Comparison of ENCODE assay signal across 1 cellular context in genomic region chr17:30379303-30380105, GRCh38.
TF ChIP-seq lines count a peak whose summit lies in the region.

No MANE protein-coding gene starts in this region.

TF ChIP-seq in K562, 482 proteins besides CTCF, POLR2A, EP300 and RAD21 (continued from another document and continues in another):
- no peak for TF ChIP-seq ZBTB40 (IDR thresholded peaks at IDR 0.05)
- TF ChIP-seq ZBTB40 (CRISPR knock-in tag; IDR thresholded peaks at IDR 0.05) = no peak
- TF ChIP-seq SREBF2 (CRISPR knock-in tag; IDR thresholded peaks at IDR 0.05) = no peak
- no peak for TF ChIP-seq ATF7 (IDR thresholded peaks at IDR 0.05)
- no peak for TF ChIP-seq SMAD4 (CRISPR knock-in tag; conservative IDR thresholded peaks at IDR 0.05)
- no peak for TF ChIP-seq KLF10 (CRISPR knock-in tag; IDR thresholded peaks at IDR 0.05)
- TF ChIP-seq SIN3B (IDR thresholded peaks at IDR 0.05; ENCODE audit: low read depth) = no peak
- no peak for TF ChIP-seq NRF1 (conservative IDR thresholded peaks at IDR 0.05 in 1 of 2, IDR thresholded peaks at IDR 0.05 in 1 of 2)
- no peak for TF ChIP-seq ESRRA (IDR thresholded peaks at IDR 0.05; ENCODE audit: borderline replicate concordance, low read depth)
- TF ChIP-seq NONO (IDR thresholded peaks at IDR 0.05; ENCODE audit: low read depth in 2 of 2, low read length in 1 of 2) = no peak
- TF ChIP-seq NR0B1 (IDR thresholded peaks at IDR 0.05; ENCODE audit: partially characterized antibody) = no peak
- 0 out of 2 replicates have a peak, but pooled peaks have one; percentile 32 for TF ChIP-seq BRD4 (IDR thresholded peaks at IDR 0.05)
- TF ChIP-seq, protein P1, sequence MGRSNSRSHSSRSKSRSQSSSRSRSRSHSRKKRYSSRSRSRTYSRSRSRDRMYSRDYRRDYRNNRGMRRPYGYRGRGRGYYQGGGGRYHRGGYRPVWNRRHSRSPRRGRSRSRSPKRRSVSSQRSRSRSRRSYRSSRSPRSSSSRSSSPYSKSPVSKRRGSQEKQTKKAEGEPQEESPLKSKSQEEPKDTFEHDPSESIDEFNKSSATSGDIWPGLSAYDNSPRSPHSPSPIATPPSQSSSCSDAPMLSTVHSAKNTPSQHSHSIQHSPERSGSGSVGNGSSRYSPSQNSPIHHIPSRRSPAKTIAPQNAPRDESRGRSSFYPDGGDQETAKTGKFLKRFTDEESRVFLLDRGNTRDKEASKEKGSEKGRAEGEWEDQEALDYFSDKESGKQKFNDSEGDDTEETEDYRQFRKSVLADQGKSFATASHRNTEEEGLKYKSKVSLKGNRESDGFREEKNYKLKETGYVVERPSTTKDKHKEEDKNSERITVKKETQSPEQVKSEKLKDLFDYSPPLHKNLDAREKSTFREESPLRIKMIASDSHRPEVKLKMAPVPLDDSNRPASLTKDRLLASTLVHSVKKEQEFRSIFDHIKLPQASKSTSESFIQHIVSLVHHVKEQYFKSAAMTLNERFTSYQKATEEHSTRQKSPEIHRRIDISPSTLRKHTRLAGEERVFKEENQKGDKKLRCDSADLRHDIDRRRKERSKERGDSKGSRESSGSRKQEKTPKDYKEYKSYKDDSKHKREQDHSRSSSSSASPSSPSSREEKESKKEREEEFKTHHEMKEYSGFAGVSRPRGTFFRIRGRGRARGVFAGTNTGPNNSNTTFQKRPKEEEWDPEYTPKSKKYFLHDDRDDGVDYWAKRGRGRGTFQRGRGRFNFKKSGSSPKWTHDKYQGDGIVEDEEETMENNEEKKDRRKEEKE (IDR thresholded peaks at IDR 0.05; ENCODE audit: borderline replicate concordance in 1 of 2, control insufficient read depth in 1 of 2, low read depth in 2 of 2, low read length in 1 of 2) = no peak
- TF ChIP-seq KDM4B (IDR thresholded peaks at IDR 0.05; ENCODE audit: borderline replicate concordance in 2 of 2, low read depth in 1 of 2) = no peak
- peak in 1 of 2 experiments; percentile 64 for TF ChIP-seq E2F6 (IDR thresholded peaks at IDR 0.05; ENCODE audit: borderline replicate concordance in 1 of 2, extremely low read depth in 1 of 2, insufficient read depth in 1 of 2, insufficient read length in 1 of 2, low read depth in 1 of 2, low read length in 1 of 2, poor library complexity in 1 of 2, severe bottlenecking in 1 of 2)
- TF ChIP-seq, protein P2, sequence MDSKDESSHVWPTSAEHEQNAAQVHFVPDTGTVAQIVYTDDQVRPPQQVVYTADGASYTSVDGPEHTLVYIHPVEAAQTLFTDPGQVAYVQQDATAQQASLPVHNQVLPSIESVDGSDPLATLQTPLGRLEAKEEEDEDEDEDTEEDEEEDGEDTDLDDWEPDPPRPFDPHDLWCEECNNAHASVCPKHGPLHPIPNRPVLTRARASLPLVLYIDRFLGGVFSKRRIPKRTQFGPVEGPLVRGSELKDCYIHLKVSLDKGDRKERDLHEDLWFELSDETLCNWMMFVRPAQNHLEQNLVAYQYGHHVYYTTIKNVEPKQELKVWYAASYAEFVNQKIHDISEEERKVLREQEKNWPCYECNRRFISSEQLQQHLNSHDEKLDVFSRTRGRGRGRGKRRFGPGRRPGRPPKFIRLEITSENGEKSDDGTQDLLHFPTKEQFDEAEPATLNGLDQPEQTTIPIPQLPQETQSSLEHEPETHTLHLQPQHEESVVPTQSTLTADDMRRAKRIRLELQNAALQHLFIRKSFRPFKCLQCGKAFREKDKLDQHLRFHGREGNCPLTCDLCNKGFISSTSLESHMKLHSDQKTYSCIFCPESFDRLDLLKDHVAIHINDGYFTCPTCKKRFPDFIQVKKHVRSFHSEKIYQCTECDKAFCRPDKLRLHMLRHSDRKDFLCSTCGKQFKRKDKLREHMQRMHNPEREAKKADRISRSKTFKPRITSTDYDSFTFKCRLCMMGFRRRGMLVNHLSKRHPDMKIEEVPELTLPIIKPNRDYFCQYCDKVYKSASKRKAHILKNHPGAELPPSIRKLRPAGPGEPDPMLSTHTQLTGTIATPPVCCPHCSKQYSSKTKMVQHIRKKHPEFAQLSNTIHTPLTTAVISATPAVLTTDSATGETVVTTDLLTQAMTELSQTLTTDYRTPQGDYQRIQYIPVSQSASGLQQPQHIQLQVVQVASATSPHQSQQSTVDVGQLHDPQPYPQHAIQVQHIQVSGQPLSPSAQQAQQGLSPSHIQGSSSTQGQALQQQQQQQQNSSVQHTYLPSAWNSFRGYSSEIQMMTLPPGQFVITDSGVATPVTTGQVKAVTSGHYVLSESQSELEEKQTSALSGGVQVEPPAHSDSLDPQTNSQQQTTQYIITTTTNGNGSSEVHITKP (IDR thresholded peaks at IDR 0.05; ENCODE audit: partially characterized antibody) = no peak
- no peak for TF ChIP-seq ZNF41 (CRISPR knock-in tag; conservative IDR thresholded peaks at IDR 0.05)
- TF ChIP-seq HLTF (IDR thresholded peaks at IDR 0.05) = no peak
- TF ChIP-seq, protein P3, sequence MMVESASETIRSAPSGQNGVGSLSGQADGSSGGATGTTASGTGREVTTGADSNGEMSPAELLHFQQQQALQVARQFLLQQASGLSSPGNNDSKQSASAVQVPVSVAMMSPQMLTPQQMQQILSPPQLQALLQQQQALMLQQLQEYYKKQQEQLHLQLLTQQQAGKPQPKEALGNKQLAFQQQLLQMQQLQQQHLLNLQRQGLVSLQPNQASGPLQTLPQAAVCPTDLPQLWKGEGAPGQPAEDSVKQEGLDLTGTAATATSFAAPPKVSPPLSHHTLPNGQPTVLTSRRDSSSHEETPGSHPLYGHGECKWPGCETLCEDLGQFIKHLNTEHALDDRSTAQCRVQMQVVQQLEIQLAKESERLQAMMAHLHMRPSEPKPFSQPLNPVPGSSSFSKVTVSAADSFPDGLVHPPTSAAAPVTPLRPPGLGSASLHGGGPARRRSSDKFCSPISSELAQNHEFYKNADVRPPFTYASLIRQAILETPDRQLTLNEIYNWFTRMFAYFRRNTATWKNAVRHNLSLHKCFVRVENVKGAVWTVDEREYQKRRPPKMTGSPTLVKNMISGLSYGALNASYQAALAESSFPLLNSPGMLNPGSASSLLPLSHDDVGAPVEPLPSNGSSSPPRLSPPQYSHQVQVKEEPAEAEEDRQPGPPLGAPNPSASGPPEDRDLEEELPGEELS (CRISPR knock-in tag; IDR thresholded peaks at IDR 0.05; ENCODE audit: borderline replicate concordance) = no peak
- TF ChIP-seq, protein P4, sequence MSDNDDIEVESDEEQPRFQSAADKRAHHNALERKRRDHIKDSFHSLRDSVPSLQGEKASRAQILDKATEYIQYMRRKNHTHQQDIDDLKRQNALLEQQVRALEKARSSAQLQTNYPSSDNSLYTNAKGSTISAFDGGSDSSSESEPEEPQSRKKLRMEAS (CRISPR knock-in tag; IDR thresholded peaks at IDR 0.05) = peak; percentile 24; the same call in 1 of the 2 replicates
- peak; percentile 52; the same call in 1 of the 2 replicates for TF ChIP-seq NCOA6 (IDR thresholded peaks at IDR 0.05)
- TF ChIP-seq, protein P5, sequence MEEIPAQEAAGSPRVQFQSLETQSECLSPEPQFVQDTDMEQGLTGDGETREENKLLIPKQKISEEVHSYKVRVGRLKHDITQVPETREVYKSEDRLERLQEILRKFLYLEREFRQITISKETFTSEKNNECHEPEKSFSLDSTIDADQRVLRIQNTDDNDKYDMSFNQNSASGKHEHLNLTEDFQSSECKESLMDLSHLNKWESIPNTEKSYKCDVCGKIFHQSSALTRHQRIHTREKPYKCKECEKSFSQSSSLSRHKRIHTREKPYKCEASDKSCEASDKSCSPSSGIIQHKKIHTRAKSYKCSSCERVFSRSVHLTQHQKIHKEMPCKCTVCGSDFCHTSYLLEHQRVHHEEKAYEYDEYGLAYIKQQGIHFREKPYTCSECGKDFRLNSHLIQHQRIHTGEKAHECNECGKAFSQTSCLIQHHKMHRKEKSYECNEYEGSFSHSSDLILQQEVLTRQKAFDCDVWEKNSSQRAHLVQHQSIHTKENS (CRISPR knock-in tag; IDR thresholded peaks at IDR 0.05) = no peak
- TF ChIP-seq, protein P6, sequence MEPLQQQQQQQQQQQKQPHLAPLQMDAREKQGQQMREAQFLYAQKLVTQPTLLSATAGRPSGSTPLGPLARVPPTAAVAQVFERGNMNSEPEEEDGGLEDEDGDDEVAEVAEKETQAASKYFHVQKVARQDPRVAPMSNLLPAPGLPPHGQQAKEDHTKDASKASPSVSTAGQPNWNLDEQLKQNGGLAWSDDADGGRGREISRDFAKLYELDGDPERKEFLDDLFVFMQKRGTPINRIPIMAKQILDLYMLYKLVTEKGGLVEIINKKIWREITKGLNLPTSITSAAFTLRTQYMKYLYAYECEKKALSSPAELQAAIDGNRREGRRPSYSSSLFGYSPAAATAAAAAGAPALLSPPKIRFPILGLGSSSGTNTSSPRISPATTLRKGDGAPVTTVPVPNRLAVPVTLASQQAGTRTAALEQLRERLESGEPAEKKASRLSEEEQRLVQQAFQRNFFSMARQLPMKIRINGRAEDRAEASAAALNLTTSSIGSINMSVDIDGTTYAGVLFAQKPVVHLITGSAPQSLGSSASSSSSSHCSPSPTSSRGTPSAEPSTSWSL (CRISPR knock-in tag; IDR thresholded peaks at IDR 0.05; ENCODE audit: borderline replicate concordance) = no peak
- TF ChIP-seq U2AF2 (optimal IDR thresholded peaks at IDR 0.05; ENCODE audit: low read depth, low read length) = no peak
